Comparison of ENCODE assay signal across 12 cellular contexts in genomic region chr18:63301458-63301857, GRCh38. TPM values are rescaled to one million over a fixed set of nuclear protein-coding genes. Genes with fewer than 3 reads are reported as not detected.
DNase-seq lines count a peak whose midpoint lies in the region; ATAC-seq and TF ChIP-seq lines count a peak whose summit lies in the region.
"Had no signal": no experiment of that assay in that cellular context is flagged by ENCODE, and none has a peak within 500 bp of the region (broad histone marks: within the 10 kb centered on the region; RNA-seq: fewer than 3 reads in every experiment).

No MANE protein-coding gene starts in this region.

- no peak overlapping the region for H3K18ac ChIP-seq in mesenchymal stem cell (ENCODE audit: low read depth in 1 of 2, low read length in 2 of 2)

- H3K4me3 Mint-ChIP-seq in activated T-helper 2 cell treated with anti-CD3 and anti-CD28 coated beads, Interferon-gamma antibody, Interleukin-2, Interleukin-4, amounts not matched to agents 10 μg/mL and 5 μg/mL and 100 μg/mL, durations not matched to agents 14 hours and 24 hours and 36 hours (ENCODE audit: low read depth) = peak overlapping the region; percentile 49

- peak overlapping the region; percentile 37 for H3K9ac ChIP-seq in mesenchymal stem cell (ENCODE audit: low read length)

- H2BK120ac ChIP-seq in mesenchymal stem cell (ENCODE audit: low read depth, low read length) = no peak overlapping the region

- no peaks in the 10 kb centered on the region for H3K27me3 Mint-ChIP-seq in activated T-helper 2 cell treated with anti-CD3 and anti-CD28 coated beads, Interferon-gamma antibody, Interleukin-2, Interleukin-4, amounts not matched to agents 10 μg/mL and 5 μg/mL and 100 μg/mL, durations not matched to agents 14 hours and 24 hours and 36 hours (ENCODE audit: low read depth)

- H3K79me1 ChIP-seq in mesenchymal stem cell (replicated peaks; ENCODE audit: low read length, poor library complexity, severe bottlenecking) = peaks cover 5% of the 10 kb centered on the region

- no peak overlapping the region for H2BK5ac ChIP-seq in mesenchymal stem cell (ENCODE audit: low read depth, low read length, poor library complexity, severe bottlenecking)

- H3K4me1 ChIP-seq in mesenchymal stem cell (ENCODE audit: control insufficient read depth, insufficient read depth, low read depth, low read length) (peaks cover 21% of the 10 kb centered on the region), transverse colon (peaks cover 0 to 37% (median 0%) of the 10 kb centered on the region in 4 donors)

- in situ Hi-C loops in transverse colon (cut with MboI; ENCODE audit: low pct_ligation_motif_present in 1 of 4, low pct_unique_long_range_greater_than_20kb in 1 of 4, low sequenced_read_pairs in 3 of 4) = no loop called here

- no peak overlapping the region for H3K23ac ChIP-seq in mesenchymal stem cell (ENCODE audit: low read length in 2 of 2)

- no peak overlapping the region for H3K4ac ChIP-seq in mesenchymal stem cell (ENCODE audit: low read depth in 1 of 2, low read length in 2 of 2)

- no peak overlapping the region for H2AFZ ChIP-seq in mesenchymal stem cell (ENCODE audit: low read depth, low read length)

- H3K36me3 ChIP-seq in mesenchymal stem cell (ENCODE audit: control insufficient read depth in 1 of 2, insufficient read depth in 2 of 2, low read depth in 1 of 2, low read length in 2 of 2) (no peaks in the 10 kb centered on the region), transverse colon (no peaks in the 10 kb centered on the region)

- intact Hi-C loops in Right ventricle myocardium inferior (cut with DNase I) (no loop called here), cardiac septum (cut with DNase I) (no loop called here), transverse colon (cut with DNase I; ENCODE audit: low total_unique reads) (no loop called here)
- intact Hi-C loops in activated T-helper 2 cell treated with anti-CD3 and anti-CD28 coated beads, Interferon-gamma antibody, Interleukin-2, Interleukin-4, amounts not matched to agents 10 μg/mL and 5 μg/mL and 100 μg/mL, durations not matched to agents 14 hours and 24 hours and 36 hours (cut with micrococcal nuclease) = loop anchor here (2.0 kb wide), 2 partner anchors 33 to 67 kb away; no protein-coding TSS in a partner anchor

- H3K9me3 ChIP-seq in mesenchymal stem cell (ENCODE audit: control insufficient read depth, low read length) (no peaks in the 10 kb centered on the region), transverse colon (no peaks in the 10 kb centered on the region)

- 87% methylated on average over 7 of the region's 9 CpGs for WGBS in mesenchymal stem cell
- 74 to 76% methylated on average over 9 of the region's 9 CpGs for WGBS in transverse colon (ENCODE audit: low coverage in 1 of 2), 2 donors

- peaks cover 80% of the 10 kb centered on the region for H3K36me3 Mint-ChIP-seq in activated T-helper 2 cell treated with anti-CD3 and anti-CD28 coated beads, Interferon-gamma antibody, Interleukin-2, Interleukin-4, amounts not matched to agents 10 μg/mL and 5 μg/mL and 100 μg/mL, durations not matched to agents 14 hours and 24 hours and 36 hours (ENCODE audit: low read depth)

- H3K4me1 Mint-ChIP-seq in activated T-helper 2 cell treated with anti-CD3 and anti-CD28 coated beads, Interferon-gamma antibody, Interleukin-2, Interleukin-4, amounts not matched to agents 10 μg/mL and 5 μg/mL and 100 μg/mL, durations not matched to agents 14 hours and 24 hours and 36 hours (ENCODE audit: low read depth) = peaks cover 78% of the 10 kb centered on the region

- DNase-seq in Right ventricle myocardium inferior (ENCODE audit: missing footprints) (no peak), cardiac septum (ENCODE audit: low spot score) (no peak), mesenchymal stem cell (no peak), transverse colon (no peak), NCI-H345 treated with DMSO at 0.1 percent for 48 hours (lab: John Stamatoyannopoulos, UW; ENCODE audit: unreplicated experiment) (no peak), HUDEP-2 (lab: John Stamatoyannopoulos, UW; ENCODE audit: unreplicated experiment in 76 of 76) (no peak)
- DNase-seq in activated T-helper 2 cell treated with anti-CD3 and anti-CD28 coated beads, Interferon-gamma antibody, Interleukin-2, Interleukin-4, amounts not matched to agents 10 μg/mL and 5 μg/mL and 100 μg/mL, durations not matched to agents 14 hours and 24 hours and 36 hours (ENCODE audit: low spot score) = no peak
- DNase-seq: activated CD8-positive, alpha-beta memory T cell treated with anti-CD3 and anti-CD28 coated beads, Interleukin-2, amount 50 U/mL, for 4 hours; GOT3; KBM-7; NCI-H524 had no signal

- H4K91ac ChIP-seq in mesenchymal stem cell (ENCODE audit: low read length) = no peak overlapping the region

- no peak overlapping the region for H2BK12ac ChIP-seq in mesenchymal stem cell (ENCODE audit: low read length in 2 of 2)

- no peak overlapping the region for H3K4me2 ChIP-seq in mesenchymal stem cell (ENCODE audit: low read length, poor library complexity, severe bottlenecking)

- peak overlapping the region; percentile 20 for H2AK5ac ChIP-seq in mesenchymal stem cell (ENCODE audit: low read length, severe bottlenecking)

- peak overlapping the region; percentile 92 for H3K27ac Mint-ChIP-seq in activated T-helper 2 cell treated with anti-CD3 and anti-CD28 coated beads, Interferon-gamma antibody, Interleukin-2, Interleukin-4, amounts not matched to agents 10 μg/mL and 5 μg/mL and 100 μg/mL, durations not matched to agents 14 hours and 24 hours and 36 hours

- peak; percentile 46 for ATAC-seq in Right ventricle myocardium inferior
- no peak for ATAC-seq in GM21390 (IDR thresholded peaks at IDR 0.05; ENCODE audit: unreplicated experiment)

- H3K9me3 Mint-ChIP-seq in activated T-helper 2 cell treated with anti-CD3 and anti-CD28 coated beads, Interferon-gamma antibody, Interleukin-2, Interleukin-4, amounts not matched to agents 10 μg/mL and 5 μg/mL and 100 μg/mL, durations not matched to agents 14 hours and 24 hours and 36 hours = no peaks in the 10 kb centered on the region

- H3K14ac ChIP-seq in mesenchymal stem cell (ENCODE audit: low read length in 2 of 2) = no peak overlapping the region

- no peak for TF ChIP-seq CTCF in transverse colon (IDR thresholded peaks at IDR 0.05)

- no peak overlapping the region for H2BK15ac ChIP-seq in mesenchymal stem cell (ENCODE audit: low read depth, poor library complexity, severe bottlenecking)

- H3K27ac ChIP-seq in mesenchymal stem cell (ENCODE audit: low read length, poor library complexity, severe bottlenecking) (no peak overlapping the region), transverse colon (peak overlapping the region; percentile 8 to 45 (median 36))

- TF ChIP-seq EP300 in transverse colon (IDR thresholded peaks at IDR 0.05; ENCODE audit: low read depth) = no peak

- H3K4me3 ChIP-seq in mesenchymal stem cell (ENCODE audit: insufficient read depth in 1 of 2, low read depth in 1 of 2, low read length in 2 of 2) (peak overlapping the region in 1 of 2 experiments; percentile 26), transverse colon (no peak overlapping the region)

- H3K27me3 ChIP-seq in mesenchymal stem cell (ENCODE audit: control insufficient read depth in 1 of 2, insufficient read depth in 1 of 2, low read length in 2 of 2) (no peaks in the 10 kb centered on the region), transverse colon (no peaks in the 10 kb centered on the region)

- no peak overlapping the region for H4K8ac ChIP-seq in mesenchymal stem cell (ENCODE audit: low read length)

- no peak for TF ChIP-seq POLR2A in transverse colon (IDR thresholded peaks at IDR 0.05)

RNA-seq across cellular contexts. Expression of gene BCL2, which starts 18.1 kb away (rescaled TPM):
- 7.4 TPM for total RNA-seq in Right ventricle myocardium inferior
- total RNA-seq in cardiac septum = 25.9 TPM
- total RNA-seq in activated T-helper 2 cell treated with anti-CD3 and anti-CD28 coated beads, Interferon-gamma antibody, Interleukin-2, Interleukin-4, amounts not matched to agents 10 μg/mL and 5 μg/mL and 100 μg/mL, durations not matched to agents 14 hours and 24 hours and 36 hours = 76.1 and 79.0 TPM in 2 replicates
- 0.28 TPM for polyA plus RNA-seq in mesenchymal stem cell (2013, experiment 1 of 2)
- polyA plus RNA-seq in mesenchymal stem cell (2013, experiment 2 of 2) = 0.19 TPM
- 10 to 100 TPM; 14.3 to 34.8 (median 23.5) TPM for total RNA-seq in transverse colon
